Comparison of ENCODE assay signal across 8 cellular contexts in genomic region chr18:25351280-25351772, GRCh38. TPM values are rescaled to one million over a fixed set of nuclear protein-coding genes. Genes with fewer than 3 reads are reported as not detected.
DNase-seq lines count a peak whose midpoint lies in the region; ATAC-seq and TF ChIP-seq lines count a peak whose summit lies in the region.

No MANE protein-coding gene starts in this region.

- TF ChIP-seq CTCF in HEK293 (tag by site-specific recombination; IDR thresholded peaks at IDR 0.05) (no peak), WERI-Rb-1 (IDR thresholded peaks at IDR 0.05; ENCODE audit: low read depth, low read length) (no peak), left ventricle myocardium inferior (IDR thresholded peaks at IDR 0.05; ENCODE audit: borderline replicate concordance) (no peak)

- H3K9me3 ChIP-seq in HEK293 (ENCODE audit: control insufficient read depth, insufficient read depth, low read depth, low read length), result no peaks in the 10 kb centered on the region
- H3K9me3 ChIP-seq in WERI-Rb-1 (ENCODE audit: severe bottlenecking), result no peaks in the 10 kb centered on the region
- H3K9me3 ChIP-seq in left ventricle myocardium inferior (replicated peaks), result no peaks in the 10 kb centered on the region
- no peaks in the 10 kb centered on the region for H3K9me3 ChIP-seq in skeletal muscle satellite cell (replicated peaks; ENCODE audit: low read length)

- intact Hi-C loops in left ventricle myocardium inferior (cut with micrococcal nuclease), result no loop called here

- peak overlapping the region; percentile 95 for H3K4me2 ChIP-seq in skeletal muscle satellite cell (ENCODE audit: low read length)

- H3K27me3 ChIP-seq in WERI-Rb-1 (ENCODE audit: insufficient read depth, low read depth, severe bottlenecking), result peaks cover 62% of the 10 kb centered on the region
- no peaks in the 10 kb centered on the region for H3K27me3 ChIP-seq in left ventricle myocardium inferior (ENCODE audit: low read depth)
- H3K27me3 ChIP-seq in skeletal muscle satellite cell (ENCODE audit: control insufficient read depth, insufficient read depth, low read length), result peaks cover 14% of the 10 kb centered on the region

- DNase-seq in WERI-Rb-1 (no peak), left ventricle myocardium inferior (no peak), EL (no peak)

- POLR2A ChIA-PET in HEK293 (lab: Yijun Ruan, JAX), result interaction anchor here (0.7 kb wide), 1 partner anchor 861 kb away, joined by 4 read pairs; no protein-coding TSS in a partner anchor

- peak overlapping the region; percentile 90 for H3K9ac ChIP-seq in skeletal muscle satellite cell (ENCODE audit: low read depth, low read length)

- H3K27ac ChIP-seq in HEK293 (ENCODE audit: extremely low read depth, low read depth, low read length) (peak overlapping the region; percentile 92), WERI-Rb-1 (no peak overlapping the region), left ventricle myocardium inferior (replicated peaks) (peak overlapping the region; percentile 96)

- no peaks in the 10 kb centered on the region for H3K36me3 ChIP-seq in HEK293 (ENCODE audit: control insufficient read depth in 2 of 2, insufficient read depth in 1 of 2, low read length in 2 of 2)
- H3K36me3 ChIP-seq in WERI-Rb-1, result no peaks in the 10 kb centered on the region
- no peaks in the 10 kb centered on the region for H3K36me3 ChIP-seq in left ventricle myocardium inferior
- no peaks in the 10 kb centered on the region for H3K36me3 ChIP-seq in skeletal muscle satellite cell (ENCODE audit: insufficient read depth, low read length)

- ATAC-seq in HG03095 (IDR thresholded peaks at IDR 0.05; ENCODE audit: unreplicated experiment), result no peak
- no peak for ATAC-seq in HG02678 (IDR thresholded peaks at IDR 0.05; ENCODE audit: unreplicated experiment)
- ATAC-seq in HG02840 (IDR thresholded peaks at IDR 0.05; ENCODE audit: low FRiP score, unreplicated experiment), result no peak

- H3K4me3 ChIP-seq in HEK293 (ENCODE audit: low read depth, low read length) (peak overlapping the region; percentile 79), WERI-Rb-1 (ENCODE audit: low read depth, low read length) (peak overlapping the region; percentile 66), left ventricle myocardium inferior (peak overlapping the region; percentile 81), skeletal muscle satellite cell (ENCODE audit: low read length) (peak overlapping the region; percentile 94)

- H3K4me1 ChIP-seq in HEK293 (ENCODE audit: control insufficient read depth, insufficient read depth, low read length), result peaks cover 8% of the 10 kb centered on the region
- peaks cover 46% of the 10 kb centered on the region for H3K4me1 ChIP-seq in left ventricle myocardium inferior
- H3K4me1 ChIP-seq in skeletal muscle satellite cell (ENCODE audit: control insufficient read depth, insufficient read depth, low read length), result no peaks in the 10 kb centered on the region

- CTCF ChIA-PET in HEK293 (lab: Yijun Ruan, JAX), result interaction anchor here (0.7 kb wide), 3 partner anchors 19 to 475 kb away, joined by 3 read pairs; no protein-coding TSS in a partner anchor

TF ChIP-seq in HEK293, 187 proteins besides CTCF, POLR2A, EP300 and RAD21:
- TF ChIP-seq TCF7L2 (IDR thresholded peaks at IDR 0.05; ENCODE audit: borderline replicate concordance, low read depth, low read length), result 0 out of 2 replicates have a peak, but pooled peaks have one; percentile 6
- 0 out of 2 replicates have a peak, but pooled peaks have one; percentile 9 for TF ChIP-seq ZBTB8A (tag by site-specific recombination; IDR thresholded peaks at IDR 0.05)
- TF ChIP-seq GFI1B (tag by site-specific recombination; IDR thresholded peaks at IDR 0.05), result 0 out of 2 replicates have a peak, but pooled peaks have one; percentile 31
- no peak for TF ChIP-seq ZNF658 (tag by site-specific recombination; IDR thresholded peaks at IDR 0.05)
- peak; percentile 53 for TF ChIP-seq ZNF335 (tag by site-specific recombination; conservative IDR thresholded peaks at IDR 0.05)
- TF ChIP-seq, protein P1, sequence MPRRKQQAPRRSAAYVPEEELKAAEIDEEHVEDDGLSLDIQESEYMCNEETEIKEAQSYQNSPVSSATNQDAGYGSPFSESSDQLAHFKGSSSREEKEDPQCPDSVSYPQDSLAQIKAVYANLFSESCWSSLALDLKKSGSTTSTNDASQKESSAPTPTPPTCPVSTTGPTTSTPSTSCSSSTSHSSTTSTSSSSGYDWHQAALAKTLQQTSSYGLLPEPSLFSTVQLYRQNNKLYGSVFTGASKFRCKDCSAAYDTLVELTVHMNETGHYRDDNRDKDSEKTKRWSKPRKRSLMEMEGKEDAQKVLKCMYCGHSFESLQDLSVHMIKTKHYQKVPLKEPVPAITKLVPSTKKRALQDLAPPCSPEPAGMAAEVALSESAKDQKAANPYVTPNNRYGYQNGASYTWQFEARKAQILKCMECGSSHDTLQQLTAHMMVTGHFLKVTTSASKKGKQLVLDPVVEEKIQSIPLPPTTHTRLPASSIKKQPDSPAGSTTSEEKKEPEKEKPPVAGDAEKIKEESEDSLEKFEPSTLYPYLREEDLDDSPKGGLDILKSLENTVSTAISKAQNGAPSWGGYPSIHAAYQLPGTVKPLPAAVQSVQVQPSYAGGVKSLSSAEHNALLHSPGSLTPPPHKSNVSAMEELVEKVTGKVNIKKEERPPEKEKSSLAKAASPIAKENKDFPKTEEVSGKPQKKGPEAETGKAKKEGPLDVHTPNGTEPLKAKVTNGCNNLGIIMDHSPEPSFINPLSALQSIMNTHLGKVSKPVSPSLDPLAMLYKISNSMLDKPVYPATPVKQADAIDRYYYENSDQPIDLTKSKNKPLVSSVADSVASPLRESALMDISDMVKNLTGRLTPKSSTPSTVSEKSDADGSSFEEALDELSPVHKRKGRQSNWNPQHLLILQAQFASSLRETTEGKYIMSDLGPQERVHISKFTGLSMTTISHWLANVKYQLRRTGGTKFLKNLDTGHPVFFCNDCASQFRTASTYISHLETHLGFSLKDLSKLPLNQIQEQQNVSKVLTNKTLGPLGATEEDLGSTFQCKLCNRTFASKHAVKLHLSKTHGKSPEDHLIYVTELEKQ (tag by site-specific recombination; IDR thresholded peaks at IDR 0.05; ENCODE audit: borderline replicate concordance), result no peak
- no peak for TF ChIP-seq ZNF529 (tag by site-specific recombination; IDR thresholded peaks at IDR 0.05; ENCODE audit: insufficient replicate concordance)
- peak; percentile 38 for TF ChIP-seq PRDM1 (tag by site-specific recombination; IDR thresholded peaks at IDR 0.05)
- no peak for TF ChIP-seq KLF10 (tag by site-specific recombination; IDR thresholded peaks at IDR 0.05)

RNA-seq across cellular contexts. Expression of gene ZNF521, which starts 0.6 kb away (rescaled TPM):
- 10.3 TPM for total RNA-seq in left ventricle myocardium inferior
- total RNA-seq in skeletal muscle satellite cell (2012; rRNA removed), result 16.2 and 19.3 TPM in 2 replicates
